24 cellular contexts compared by ENCODE assay signal in genomic region chr5:175487514-175488222, GRCh38. TPM values are rescaled to one million over a fixed set of nuclear protein-coding genes. Genes with fewer than 3 reads are reported as not detected.
DNase-seq lines count a peak whose midpoint lies in the region; ATAC-seq and TF ChIP-seq lines count a peak whose summit lies in the region.
"Had no signal": no experiment of that assay in that cellular context is flagged by ENCODE, and none has a peak within 500 bp of the region (broad histone marks: within the 10 kb centered on the region; RNA-seq: fewer than 3 reads in every experiment).

No MANE protein-coding gene starts in this region.

- H3K36me3 ChIP-seq in naive thymus-derived CD4-positive, alpha-beta T cell (ENCODE audit: control insufficient read depth in 2 of 3, insufficient read depth in 3 of 3, low read length in 3 of 3), result peaks cover 7 to 74% (median 8%) of the 10 kb centered on the region in 3 experiments

- no peak overlapping the region for H3T11ph ChIP-seq in H9 (ENCODE audit: low read length)

- no peaks in the 10 kb centered on the region for H3K23me2 ChIP-seq in H9 (ENCODE audit: insufficient read length, low read depth, low read length, poor library complexity, severe bottlenecking)

- no peak overlapping the region for H2BK12ac ChIP-seq in H9 (ENCODE audit: insufficient read length, low read depth, low read length)

- no peaks in the 10 kb centered on the region for H3K27me3 ChIP-seq in H9 (ENCODE audit: insufficient read depth, low read length)
- H3K27me3 ChIP-seq in naive thymus-derived CD4-positive, alpha-beta T cell (ENCODE audit: control insufficient read depth in 2 of 2, insufficient read depth in 2 of 2, low read length in 2 of 2), result no peaks in the 10 kb centered on the region

- no peak for ATAC-seq in activated T-helper 17 cell treated with anti-CD3 and anti-CD28 coated beads, Interleukin-2, amount 50 U/mL, for 72 hours (replicated peaks)
- ATAC-seq in naive thymus-derived CD4-positive, alpha-beta T cell, result no peak

- H3K9me3 ChIP-seq in H9 (ENCODE audit: control insufficient read depth, low read depth, low read length), result no peaks in the 10 kb centered on the region
- H3K9me3 ChIP-seq in naive thymus-derived CD4-positive, alpha-beta T cell (ENCODE audit: control insufficient read depth in 2 of 3, low read length in 3 of 3), result no peaks in the 10 kb centered on the region

- H3K9me3 Mint-ChIP-seq in activated naive CD4-positive, alpha-beta T cell treated with anti-CD3 and anti-CD28 coated beads, Interleukin-2, amount 10 ng/mL, durations not matched to agents 7 days and 5 days, result no peaks in the 10 kb centered on the region
- H3K9me3 Mint-ChIP-seq in H9, result no peaks in the 10 kb centered on the region
- H3K9me3 Mint-ChIP-seq in activated T-helper 17 cell treated with anti-CD3 and anti-CD28 coated beads, Interleukin-2, amount 50 U/mL, for 72 hours, result no peaks in the 10 kb centered on the region
- peaks cover 0 to 1% (median 0%) of the 10 kb centered on the region in 11 donors for H3K9me3 Mint-ChIP-seq in naive thymus-derived CD4-positive, alpha-beta T cell

- CTCF ChIA-PET in activated naive CD4-positive, alpha-beta T cell treated with anti-CD3 and anti-CD28 coated beads, Interleukin-2, amount 10 ng/mL, durations not matched to agents 7 days and 5 days (lab: Charles Lee), result interaction anchor here (1.0 kb wide), 1 partner anchor 12 kb away, joined by 3 read pairs; no protein-coding TSS in a partner anchor
- CTCF ChIA-PET in naive thymus-derived CD4-positive, alpha-beta T cell (lab: Charles Lee), result no interaction called here

- H2BK120ac ChIP-seq in H9 (ENCODE audit: low read depth, low read length, poor library complexity, severe bottlenecking), result no peak overlapping the region

- H3K36me3 Mint-ChIP-seq in activated naive CD4-positive, alpha-beta T cell treated with anti-CD3 and anti-CD28 coated beads, Interleukin-2, amount 10 ng/mL, durations not matched to agents 7 days and 5 days, result peaks cover 77% of the 10 kb centered on the region
- H3K36me3 Mint-ChIP-seq in H9 (ENCODE audit: insufficient read depth in 1 of 3, low read depth in 3 of 3), result peaks cover 41 to 63% (median 55%) of the 10 kb centered on the region in 3 experiments
- H3K36me3 Mint-ChIP-seq in activated T-helper 17 cell treated with anti-CD3 and anti-CD28 coated beads, Interleukin-2, amount 50 U/mL, for 72 hours (ENCODE audit: low read depth), result peaks cover 98% of the 10 kb centered on the region
- H3K36me3 Mint-ChIP-seq in naive thymus-derived CD4-positive, alpha-beta T cell, result peaks cover 14 to 52% (median 45%) of the 10 kb centered on the region in 5 donors

- H3K4me3 ChIP-seq in naive thymus-derived CD4-positive, alpha-beta T cell (ENCODE audit: low read length), result no peak overlapping the region

- no peak overlapping the region for H2AK5ac ChIP-seq in H9 (ENCODE audit: insufficient read length, low read length)

- H4K5ac ChIP-seq in H9 (ENCODE audit: insufficient read length, low read depth, low read length), result no peak overlapping the region

- WGBS in H9 (ENCODE audit: extremely low coverage, insufficient read length, low lambda C conversion rate), result no CpG with 5 or more reads among the region's 11 CpGs

- H3K9ac ChIP-seq in H9 (ENCODE audit: extremely low read depth, insufficient read length, low read length), result no peak overlapping the region
- H3K9ac ChIP-seq: parathyroid adenoma had no signal

- H3K27ac ChIP-seq in H9 (ENCODE audit: insufficient read length, low read depth, low read length), result no peak overlapping the region
- no peak overlapping the region for H3K27ac ChIP-seq in naive thymus-derived CD4-positive, alpha-beta T cell (ENCODE audit: low read depth, low read length)
- H3K27ac ChIP-seq: parathyroid adenoma had no signal

- H3K27me3 Mint-ChIP-seq in activated naive CD4-positive, alpha-beta T cell treated with anti-CD3 and anti-CD28 coated beads, Interleukin-2, amount 10 ng/mL, durations not matched to agents 7 days and 5 days, result no peaks in the 10 kb centered on the region
- H3K27me3 Mint-ChIP-seq in H9 (ENCODE audit: low read depth), result no peaks in the 10 kb centered on the region
- no peaks in the 10 kb centered on the region for H3K27me3 Mint-ChIP-seq in activated T-helper 17 cell treated with anti-CD3 and anti-CD28 coated beads, Interleukin-2, amount 50 U/mL, for 72 hours
- no peaks in the 10 kb centered on the region for H3K27me3 Mint-ChIP-seq in naive thymus-derived CD4-positive, alpha-beta T cell

- intact Hi-C loops in naive thymus-derived CD4-positive, alpha-beta T cell (cut with micrococcal nuclease), result no loop called here

- no peak for TF ChIP-seq CTCF in H9 (conservative IDR thresholded peaks at IDR 0.05)

- no peak overlapping the region for H3K56ac ChIP-seq in H9 (ENCODE audit: insufficient read length, low read depth, low read length)

- no peak overlapping the region for H3K14ac ChIP-seq in H9 (ENCODE audit: insufficient read depth, low read length)

- no peaks in the 10 kb centered on the region for H4K20me1 ChIP-seq in H9 (ENCODE audit: control insufficient read depth, insufficient read depth, insufficient read length)

- H3K27ac Mint-ChIP-seq in activated naive CD4-positive, alpha-beta T cell treated with anti-CD3 and anti-CD28 coated beads, Interleukin-2, amount 10 ng/mL, durations not matched to agents 7 days and 5 days, result peak overlapping the region; percentile 63
- peak overlapping the region; percentile 4 to 50 (median 21); a peak in 4 of 7 replicates for H3K27ac Mint-ChIP-seq in H9
- peak overlapping the region; percentile 67 for H3K27ac Mint-ChIP-seq in activated T-helper 17 cell treated with anti-CD3 and anti-CD28 coated beads, Interleukin-2, amount 50 U/mL, for 72 hours
- peak overlapping the region in 8 of 9 donors; percentile 4 to 82 (median 58) for H3K27ac Mint-ChIP-seq in naive thymus-derived CD4-positive, alpha-beta T cell
- H3K27ac Mint-ChIP-seq: nephron had no signal

- DNase-seq in activated naive CD4-positive, alpha-beta T cell treated with anti-CD3 and anti-CD28 coated beads, Interleukin-2, amount 10 ng/mL, durations not matched to agents 7 days and 5 days, result no peak
- no peak for DNase-seq in activated naive CD4-positive, alpha-beta T cell (lab: John Stamatoyannopoulos, UW)
- no peak for DNase-seq in H9
- no peak for DNase-seq in naive thymus-derived CD4-positive, alpha-beta T cell
- no peak for DNase-seq in mucosa of gallbladder (ENCODE audit: low spot score)
- DNase-seq in RPMI8226, result no peak
- DNase-seq: activated CD4-positive, alpha-beta T cell treated with anti-CD3 and anti-CD28 coated beads, Interleukin-2, amount 50 U/mL, for 4 hours; amygdala; central memory CD4-positive, alpha-beta T cell; DMS53; GDM1; head of caudate nucleus; mesenchymal stem cell; NCI-H1092; NCI-H1930; NCI-H2227 treated with DMSO at 0.1 percent for 48 hours; NCI-H748 treated with DMSO at 0.1 percent for 48 hours; SHP77; substantia nigra had no signal

- H4K8ac ChIP-seq in H9 (replicated peaks; ENCODE audit: insufficient read length, low read depth, low read length), result no peak overlapping the region

- no peak overlapping the region for H3K23ac ChIP-seq in H9 (ENCODE audit: insufficient read length, low read depth, low read length)

- H3K79me2 ChIP-seq in H9 (ENCODE audit: insufficient read depth, low read length), result peaks cover 13% of the 10 kb centered on the region; the same call in 1 of the 2 replicates

- no peaks in the 10 kb centered on the region for H3K79me1 ChIP-seq in H9 (ENCODE audit: insufficient read depth, low read depth, low read length, poor library complexity, severe bottlenecking)

- no peak overlapping the region for H4K91ac ChIP-seq in H9 (ENCODE audit: insufficient read length, low read depth, low read length)

- no peak overlapping the region for H2BK20ac ChIP-seq in H9 (ENCODE audit: low read depth, low read length, poor library complexity, severe bottlenecking)

- peaks cover 80% of the 10 kb centered on the region for H3K4me1 Mint-ChIP-seq in activated naive CD4-positive, alpha-beta T cell treated with anti-CD3 and anti-CD28 coated beads, Interleukin-2, amount 10 ng/mL, durations not matched to agents 7 days and 5 days
- peaks cover 3 to 6% of the 10 kb centered on the region in 2 experiments; a peak in 2 of 4 replicates for H3K4me1 Mint-ChIP-seq in H9
- H3K4me1 Mint-ChIP-seq in activated T-helper 17 cell treated with anti-CD3 and anti-CD28 coated beads, Interleukin-2, amount 50 U/mL, for 72 hours, result peaks cover 66% of the 10 kb centered on the region
- peaks cover 61 to 90% (median 76%) of the 10 kb centered on the region in 7 donors for H3K4me1 Mint-ChIP-seq in naive thymus-derived CD4-positive, alpha-beta T cell

- no peak overlapping the region for H3K4me2 ChIP-seq in H9 (ENCODE audit: insufficient read depth, insufficient read length, low read length)

- no peak overlapping the region for H3K4me3 Mint-ChIP-seq in activated naive CD4-positive, alpha-beta T cell treated with anti-CD3 and anti-CD28 coated beads, Interleukin-2, amount 10 ng/mL, durations not matched to agents 7 days and 5 days
- H3K4me3 Mint-ChIP-seq in H9, result no peak overlapping the region
- peak overlapping the region; percentile 51 for H3K4me3 Mint-ChIP-seq in activated T-helper 17 cell treated with anti-CD3 and anti-CD28 coated beads, Interleukin-2, amount 50 U/mL, for 72 hours
- peak overlapping the region in 3 of 10 donors; percentile 11 to 50 (median 29) for H3K4me3 Mint-ChIP-seq in naive thymus-derived CD4-positive, alpha-beta T cell
- H3K4me3 Mint-ChIP-seq: nephron had no signal

- H2BK15ac ChIP-seq in H9 (ENCODE audit: low read depth, low read length), result no peak overlapping the region

- H2BK5ac ChIP-seq in H9 (ENCODE audit: insufficient read length, low read length), result no peak overlapping the region

- POLR2A ChIA-PET in naive thymus-derived CD4-positive, alpha-beta T cell (lab: Charles Lee), result interaction anchor here (0.6 kb wide), 2 partner anchors 34 to 496 kb away, joined by 3 read pairs; no protein-coding TSS in a partner anchor

- H3K4me1 ChIP-seq in H9 (ENCODE audit: insufficient read depth, low read length), result no peaks in the 10 kb centered on the region
- peaks cover 13 to 18% of the 10 kb centered on the region in 2 donors for H3K4me1 ChIP-seq in naive thymus-derived CD4-positive, alpha-beta T cell (ENCODE audit: control insufficient read depth in 2 of 2, insufficient read depth in 2 of 2, low read length in 2 of 2)
- H3K4me1 ChIP-seq: parathyroid adenoma had no signal

- H3K4ac ChIP-seq in H9 (ENCODE audit: low read depth, low read length), result no peak overlapping the region

- no peak overlapping the region for H3K18ac ChIP-seq in H9 (ENCODE audit: insufficient read length, low read depth, low read length)

- no peak overlapping the region for H2AFZ ChIP-seq in H9 (ENCODE audit: low read length)
- H2AFZ ChIP-seq: parathyroid adenoma had no signal

RNA-seq across cellular contexts. Expression of gene SFXN1, which starts 9.3 kb away (rescaled TPM):
- total RNA-seq in H9 (2021) (97.2 and 99.2 TPM in 2 replicates), mucosa of gallbladder (42.7 TPM)
- total RNA-seq in activated T-helper 17 cell treated with anti-CD3 and anti-CD28 coated beads, Interleukin-2, amount 50 U/mL, for 72 hours, result 100 to 1,000 TPM; 225 to 256 TPM
- 100 to 1,000 TPM in 1 of 5 experiments, 10 to 100 TPM in 4; 58.7 to 177 (median 88.9) TPM for total RNA-seq in naive thymus-derived CD4-positive, alpha-beta T cell
- 10 to 100 TPM; 40.2 to 64.0 TPM for polyA plus RNA-seq in naive thymus-derived CD4-positive, alpha-beta T cell

RNA-seq across cellular contexts. Expression of gene DRD1, which starts 43.7 kb away (rescaled TPM):
- total RNA-seq in H9 (2021) (not detected in 2 replicates), mucosa of gallbladder (0.81 TPM)
- not detected for total RNA-seq in activated T-helper 17 cell treated with anti-CD3 and anti-CD28 coated beads, Interleukin-2, amount 50 U/mL, for 72 hours
- total RNA-seq in naive thymus-derived CD4-positive, alpha-beta T cell, result not detected
- not detected for polyA plus RNA-seq in naive thymus-derived CD4-positive, alpha-beta T cell
- total RNA-seq: dermis microvascular lymphatic vessel endothelial cell, OCI-LY7 had no signal
